33 cellular contexts compared by ENCODE assay signal in genomic region chr7:117970806-117971205, GRCh38.
"Had no signal": no experiment of that assay in that cellular context is flagged by ENCODE, and none has a peak within 500 bp of the region (broad histone marks: within the 10 kb centered on the region; RNA-seq: fewer than 3 reads in every experiment).

No MANE protein-coding gene starts in this region.

- H3K27me3 Mint-ChIP-seq: activated CD4-positive, alpha-beta T cell treated with anti-CD3 and anti-CD28 coated beads for 36 hours; activated CD4-positive, alpha-beta T cell treated with anti-CD3 and anti-CD28 coated beads, Interleukin-2, amount 10 ng/mL, durations not matched to agents 7 days and 5 days had no signal

- ATAC-seq: activated CD4-positive, alpha-beta T cell treated with anti-CD3 and anti-CD28 coated beads for 36 hours; activated CD4-positive, CD25-positive, alpha-beta regulatory T cell treated with anti-CD3 and anti-CD28 coated beads, Interleukin-2, amount 50 U/mL, for 24 hours; activated CD8-positive, alpha-beta T cell treated with anti-CD3 and anti-CD28 coated beads, Interleukin-2, amount 10 ng/mL, durations not matched to agents 7 days and 5 days; activated naive CD4-positive, alpha-beta T cell treated with anti-CD3 and anti-CD28 coated beads, Interleukin-2, amount 50 U/mL, for 72 hours; activated T-cell treated with anti-CD3 and anti-CD28 coated beads, Interleukin-2, amount 50 U/mL, for 4 hours; body of pancreas; WTC11 had no signal

- H3K4me1 ChIP-seq: adrenal gland, body of pancreas had no signal

- H2AFZ ChIP-seq: PC-9 had no signal

- H3K36me3 ChIP-seq: adrenal gland had no signal

- H3K9me3 Mint-ChIP-seq: activated CD4-positive, alpha-beta T cell treated with anti-CD3 and anti-CD28 coated beads, Interleukin-2, amount 10 ng/mL, durations not matched to agents 7 days and 5 days; activated T-cell treated with anti-CD3 and anti-CD28 coated beads, Interleukin-2, amount 50 U/mL, for 4 hours; activated T-helper 1 cell treated with anti-CD3 and anti-CD28 coated beads, Interleukin-12 subunit alpha, Interleukin-12 subunit beta, Interleukin-2, Interleukin-4 antibody, amounts not matched to agents 30 ng/mL and 10 ng/mL and 1 ng/mL, durations not matched to agents 14 hours and 24 hours and 36 hours; T-helper 2 cell treated with Interferon-gamma antibody and Interleukin-4, amounts not matched to agents 5 μg/mL and 100 μg/mL, for 36 hours had no signal

- DNase-seq: activated CD4-positive, alpha-beta T cell treated with anti-CD3 and anti-CD28 coated beads for 36 hours; activated CD4-positive, alpha-beta T cell treated with anti-CD3 and anti-CD28 coated beads, Interleukin-2, amount 10 ng/mL, durations not matched to agents 7 days and 5 days; activated CD4-positive, alpha-beta T cell treated with anti-CD3 and anti-CD28 coated beads, Interleukin-2, amount 50 U/mL, for 48 hours; activated CD8-positive, alpha-beta T cell treated with anti-CD3 and anti-CD28 coated beads, Interleukin-2, amount 10 ng/mL, durations not matched to agents 7 days and 5 days; activated gamma-delta T cell treated with Interleukin-2 at 50 U/mL for 16 hours; activated naive CD4-positive, alpha-beta T cell treated with anti-CD3 and anti-CD28 coated beads for 36 hours; activated T-cell treated with anti-CD3 and anti-CD28 coated beads for 4 hours; activated T-cell treated with anti-CD3 and anti-CD28 coated beads, Interleukin-2, amount 50 U/mL, for 4 hours; adrenal gland; body of pancreas; caudate nucleus; cerebellar nuclear complex; Kasumi-1; KG1; MM.1S; MV-4-11; NCI-H1092; NCI-H1436 treated with DMSO at 0.1 percent for 48 hours; NCI-H1694 treated with DMSO at 0.1 percent for 48 hours; NCI-H2029; NCI-H2107; NCI-H2171; NCI-H510A; NCI-H526; NCI-H748 treated with DMSO at 0.1 percent for 48 hours; PC-9; Right ventricle myocardium superior had no signal

- H3K27ac ChIP-seq: adrenal gland, body of pancreas, PC-9 had no signal

- H3K27ac Mint-ChIP-seq: activated CD4-positive, alpha-beta T cell treated with anti-CD3 and anti-CD28 coated beads for 36 hours; activated CD4-positive, alpha-beta T cell treated with anti-CD3 and anti-CD28 coated beads, Interleukin-2, amount 10 ng/mL, durations not matched to agents 7 days and 5 days; activated CD8-positive, alpha-beta T cell treated with anti-CD3 and anti-CD28 coated beads, Interleukin-2, amount 10 ng/mL, durations not matched to agents 7 days and 5 days; activated naive CD4-positive, alpha-beta T cell treated with anti-CD3 and anti-CD28 coated beads for 36 hours; activated naive CD4-positive, alpha-beta T cell treated with anti-CD3 and anti-CD28 coated beads, Interleukin-2, amount 50 U/mL, for 72 hours; activated T-helper 1 cell treated with anti-CD3 and anti-CD28 coated beads, Interleukin-12 subunit alpha, Interleukin-12 subunit beta, Interleukin-2, Interleukin-4 antibody, amounts not matched to agents 30 ng/mL and 10 ng/mL and 1 ng/mL, durations not matched to agents 14 hours and 24 hours and 36 hours; T-helper 1 cell treated with Interleukin-12 subunit alpha and Interleukin-12 subunit beta and Interleukin-4 antibody, amounts not matched to agents 30 μg/mL and 1 μg/mL, for 36 hours; T-helper 2 cell treated with Interferon-gamma antibody and Interleukin-4, amounts not matched to agents 5 μg/mL and 100 μg/mL, for 36 hours; WTC11 had no signal

- H3K4me3 Mint-ChIP-seq: activated CD4-positive, alpha-beta T cell treated with anti-CD3 and anti-CD28 coated beads for 36 hours; activated CD4-positive, alpha-beta T cell treated with anti-CD3 and anti-CD28 coated beads, Interleukin-2, amount 10 ng/mL, durations not matched to agents 7 days and 5 days; activated CD8-positive, alpha-beta T cell treated with anti-CD3 and anti-CD28 coated beads, Interleukin-2, amount 10 ng/mL, durations not matched to agents 7 days and 5 days; activated naive CD4-positive, alpha-beta T cell treated with anti-CD3 and anti-CD28 coated beads for 36 hours; activated T-cell treated with anti-CD3 and anti-CD28 coated beads, Interleukin-2, amount 50 U/mL, for 4 hours; activated T-helper 1 cell treated with anti-CD3 and anti-CD28 coated beads, Interleukin-12 subunit alpha, Interleukin-12 subunit beta, Interleukin-2, Interleukin-4 antibody, amounts not matched to agents 30 ng/mL and 10 ng/mL and 1 ng/mL, durations not matched to agents 14 hours and 24 hours and 36 hours; T-helper 1 cell treated with Interleukin-12 subunit alpha and Interleukin-12 subunit beta and Interleukin-4 antibody, amounts not matched to agents 30 μg/mL and 1 μg/mL, for 36 hours; T-helper 2 cell treated with Interferon-gamma antibody and Interleukin-4, amounts not matched to agents 5 μg/mL and 100 μg/mL, for 36 hours; WTC11 had no signal

- H3K4me2 ChIP-seq: PC-9 had no signal

- H3K4me1 Mint-ChIP-seq: activated CD4-positive, alpha-beta T cell treated with anti-CD3 and anti-CD28 coated beads for 36 hours; activated CD4-positive, alpha-beta T cell treated with anti-CD3 and anti-CD28 coated beads, Interleukin-2, amount 10 ng/mL, durations not matched to agents 7 days and 5 days had no signal

- H3K27me3 ChIP-seq: adrenal gland, body of pancreas had no signal

- H3K4me3 ChIP-seq: adrenal gland, body of pancreas, PC-9 had no signal
